1 cellular context compared by ENCODE assay signal in the genomic region with DNA sequence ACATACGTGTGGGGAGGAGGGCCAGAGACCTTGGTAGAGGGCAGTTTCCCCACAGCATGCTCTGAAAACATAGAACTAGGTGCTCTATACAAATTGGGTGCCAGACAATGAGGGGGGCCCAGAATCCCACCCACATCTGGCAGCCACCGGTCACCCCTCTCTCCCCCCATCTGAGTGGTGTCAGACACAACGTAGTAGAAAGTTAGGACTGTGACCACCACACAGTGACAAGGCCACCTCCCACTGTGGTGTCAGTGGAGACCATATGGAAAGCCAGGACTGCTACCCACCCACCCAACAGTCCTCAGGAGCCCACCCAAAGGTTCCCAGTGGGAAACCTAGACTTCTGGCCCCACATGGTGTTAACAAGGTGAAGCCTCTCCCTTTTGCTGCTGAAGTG.
TF ChIP-seq lines count a peak whose summit lies in the region.

No MANE protein-coding gene starts in this region.

TF ChIP-seq in HepG2, 621 proteins besides CTCF, POLR2A, EP300 and RAD21:
- TF ChIP-seq KDM6A (CRISPR knock-in tag; IDR thresholded peaks at IDR 0.05; ENCODE audit: low read depth), result no peak
- no peak for TF ChIP-seq ZNF12 (CRISPR knock-in tag; IDR thresholded peaks at IDR 0.05)
- no peak for TF ChIP-seq MTF2 (CRISPR knock-in tag; IDR thresholded peaks at IDR 0.05; ENCODE audit: borderline replicate concordance)
- TF ChIP-seq KAT8 (CRISPR knock-in tag; IDR thresholded peaks at IDR 0.05), result no peak
- TF ChIP-seq IRX3 (CRISPR knock-in tag; IDR thresholded peaks at IDR 0.05; ENCODE audit: borderline replicate concordance, low read depth), result no peak
- no peak for TF ChIP-seq LCORL (IDR thresholded peaks at IDR 0.05)
- no peak for TF ChIP-seq LCORL (CRISPR knock-in tag; IDR thresholded peaks at IDR 0.05)
- no peak for TF ChIP-seq RBM22 (optimal IDR thresholded peaks at IDR 0.05; ENCODE audit: low read length)
- TF ChIP-seq, protein P1, sequence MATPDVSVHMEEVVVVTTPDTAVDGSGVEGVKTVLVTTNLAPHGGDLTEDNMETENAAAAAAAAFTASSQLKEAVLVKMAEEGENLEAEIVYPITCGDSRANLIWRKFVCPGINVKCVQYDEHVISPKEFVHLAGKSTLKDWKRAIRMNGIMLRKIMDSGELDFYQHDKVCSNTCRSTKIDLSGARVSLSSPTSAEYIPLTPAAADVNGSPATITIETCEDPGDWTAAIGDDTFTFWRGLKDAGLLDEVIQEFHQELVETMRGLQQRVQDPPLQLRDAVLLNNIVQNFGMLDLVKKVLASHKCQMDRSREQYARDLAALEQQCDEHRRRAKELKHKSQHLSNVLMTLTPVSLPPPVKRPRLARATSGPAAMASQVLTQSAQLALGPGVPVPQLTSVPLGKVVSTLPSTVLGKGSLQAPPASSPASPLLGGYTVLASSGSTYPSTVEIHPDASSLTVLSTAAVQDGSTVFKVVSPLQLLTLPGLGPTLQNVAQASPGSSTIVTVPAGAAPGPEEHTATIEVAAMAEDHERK (CRISPR knock-in tag; IDR thresholded peaks at IDR 0.05; ENCODE audit: low read depth), result no peak
- TF ChIP-seq PHB2 (IDR thresholded peaks at IDR 0.05; ENCODE audit: partially characterized antibody), result no peak
TF ChIP-seq in HepG2: peak in this region for 0.
